Comparison of ENCODE assay signal across 1 cellular context in the genomic region with DNA sequence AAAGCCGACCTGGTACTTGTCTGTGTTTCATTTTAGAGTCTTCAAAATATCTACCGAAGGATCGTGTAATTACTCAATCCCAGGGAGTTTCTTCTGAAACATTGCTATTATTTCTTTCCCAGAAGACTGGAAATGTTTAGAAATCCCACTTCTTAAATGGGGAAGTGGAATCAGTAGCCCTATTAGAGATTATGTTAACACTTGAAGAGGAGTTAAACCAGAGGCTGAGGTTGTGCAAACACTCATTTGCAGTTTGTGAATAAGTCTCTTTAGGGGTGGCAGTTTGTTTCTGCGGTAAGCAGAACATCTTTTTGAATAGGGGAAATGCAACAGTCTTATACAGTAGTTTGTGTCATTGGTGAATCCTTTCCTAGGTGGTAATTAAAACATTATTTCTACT.
TF ChIP-seq lines count a peak whose summit lies in the region.

No MANE protein-coding gene starts in this region.

TF ChIP-seq in WTC11, 78 proteins besides CTCF, POLR2A, EP300 and RAD21:
- TF ChIP-seq GABPB1 (CRISPR knock-in tag; IDR thresholded peaks at IDR 0.05) (no peak), SOX15 (CRISPR knock-in tag; IDR thresholded peaks at IDR 0.05) (no peak), KAT7 (CRISPR knock-in tag; IDR thresholded peaks at IDR 0.05; ENCODE audit: borderline replicate concordance) (no peak), NR3C1 (CRISPR knock-in tag; conservative IDR thresholded peaks at IDR 0.05; ENCODE audit: low read depth) (no peak), SMAD4 (CRISPR knock-in tag; IDR thresholded peaks at IDR 0.05) (no peak), CREB1 (CRISPR knock-in tag; IDR thresholded peaks at IDR 0.05) (no peak), ZNF317 (CRISPR knock-in tag; IDR thresholded peaks at IDR 0.05; ENCODE audit: borderline replicate concordance, low read depth) (no peak), FOXJ3 (CRISPR knock-in tag; IDR thresholded peaks at IDR 0.05; ENCODE audit: borderline replicate concordance) (no peak), NFATC4 (CRISPR knock-in tag; IDR thresholded peaks at IDR 0.05) (no peak), TEAD1 (CRISPR knock-in tag; IDR thresholded peaks at IDR 0.05) (no peak)
TF ChIP-seq in WTC11: peak in this region for 0.
